In the genomic region with DNA sequence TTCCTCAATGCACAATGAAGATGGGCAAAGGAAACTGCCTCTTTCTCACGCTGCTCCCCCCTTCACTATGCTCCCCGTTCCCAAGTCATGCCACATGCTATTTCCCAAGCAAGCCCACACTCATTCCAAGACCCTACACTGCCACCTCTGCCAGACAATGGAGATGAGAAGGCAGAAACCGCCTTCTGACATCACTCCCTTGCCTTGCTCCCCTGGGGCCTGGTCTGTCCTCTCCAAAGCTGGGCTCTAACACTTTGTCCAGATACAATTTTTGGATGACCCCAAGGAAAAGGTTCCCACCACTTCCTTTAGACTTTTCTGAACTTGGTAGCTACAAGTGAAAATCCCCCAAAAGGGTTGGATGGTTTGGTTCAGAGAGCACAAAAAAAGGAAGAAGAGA, we compare ENCODE assay signal across 1 cellular context.
TF ChIP-seq lines count a peak whose summit lies in the region.

No MANE protein-coding gene starts in this region.

TF ChIP-seq in H1, 55 proteins besides CTCF, POLR2A, EP300 and RAD21:
- TF ChIP-seq SAP30 (IDR thresholded peaks at IDR 0.05; ENCODE audit: insufficient read depth, insufficient replicate concordance, low read length) (no peak), SRF (IDR thresholded peaks at IDR 0.05; ENCODE audit: low read depth, low read length) (no peak), POLR2AphosphoS5 (IDR thresholded peaks at IDR 0.05; ENCODE audit: low read depth, low read length) (no peak), JUN (IDR thresholded peaks at IDR 0.05; ENCODE audit: low read depth, low read length) (no peak), BRCA1 (IDR thresholded peaks at IDR 0.05; ENCODE audit: low read depth, low read length) (no peak), GABPA (IDR thresholded peaks at IDR 0.05; ENCODE audit: borderline replicate concordance, insufficient read depth, low read length) (no peak), ZNF274 (IDR thresholded peaks at IDR 0.05; ENCODE audit: borderline replicate concordance, extremely low read depth, low read length) (no peak), KDM1A (IDR thresholded peaks at IDR 0.05; ENCODE audit: borderline replicate concordance, low read length) (no peak)
